In the genomic region with DNA sequence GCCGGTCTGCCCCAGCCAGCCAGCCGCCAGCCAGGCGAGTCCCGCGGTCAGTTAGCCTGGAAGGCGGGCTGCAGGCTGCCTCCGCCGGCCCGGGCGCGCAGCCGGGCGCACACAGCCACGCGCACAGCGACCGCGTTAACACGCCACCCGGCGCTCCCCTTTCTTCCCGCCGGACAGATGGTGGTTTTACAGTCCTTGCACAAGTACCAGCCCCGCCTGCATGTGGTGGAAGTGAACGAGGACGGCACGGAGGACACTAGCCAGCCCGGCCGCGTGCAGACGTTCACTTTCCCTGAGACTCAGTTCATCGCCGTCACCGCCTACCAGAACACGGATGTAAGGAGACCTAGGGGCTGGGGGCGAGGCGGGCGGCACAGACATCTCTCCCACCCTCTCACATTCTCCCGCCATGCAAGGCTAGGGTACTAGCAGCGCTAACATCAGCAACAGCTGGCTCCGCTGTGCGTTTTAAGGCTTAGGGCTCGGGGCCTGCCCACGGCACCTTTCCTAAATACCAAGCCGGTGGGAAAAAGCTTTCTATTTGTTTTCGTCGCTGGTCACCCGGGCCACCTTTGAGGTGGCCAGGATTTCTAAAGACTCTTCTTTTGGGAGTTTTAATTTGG, we compare ENCODE assay signal across 1 cellular context.
TF ChIP-seq lines count a peak whose summit lies in the region.

No MANE protein-coding gene starts in this region.

TF ChIP-seq in WTC11, 78 proteins besides CTCF, POLR2A, EP300 and RAD21 (continued from another document):
- TF ChIP-seq FOXP1 (CRISPR knock-in tag; IDR thresholded peaks at IDR 0.05; ENCODE audit: borderline replicate concordance) (peak; percentile 57; the same call in 1 of the 2 replicates), SP1 (CRISPR knock-in tag; conservative IDR thresholded peaks at IDR 0.05) (peak; percentile 42; the same call in 1 of the 2 replicates), ZBTB21 (CRISPR knock-in tag; IDR thresholded peaks at IDR 0.05; ENCODE audit: borderline replicate concordance) (no peak)
- TF ChIP-seq, protein P1, sequence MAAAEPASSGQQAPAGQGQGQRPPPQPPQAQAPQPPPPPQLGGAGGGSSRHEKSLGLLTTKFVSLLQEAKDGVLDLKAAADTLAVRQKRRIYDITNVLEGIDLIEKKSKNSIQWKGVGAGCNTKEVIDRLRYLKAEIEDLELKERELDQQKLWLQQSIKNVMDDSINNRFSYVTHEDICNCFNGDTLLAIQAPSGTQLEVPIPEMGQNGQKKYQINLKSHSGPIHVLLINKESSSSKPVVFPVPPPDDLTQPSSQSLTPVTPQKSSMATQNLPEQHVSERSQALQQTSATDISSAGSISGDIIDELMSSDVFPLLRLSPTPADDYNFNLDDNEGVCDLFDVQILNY (CRISPR knock-in tag; IDR thresholded peaks at IDR 0.05), result 0 out of 2 replicates have a peak, but pooled peaks have one; percentile 17
- TF ChIP-seq, protein P2, sequence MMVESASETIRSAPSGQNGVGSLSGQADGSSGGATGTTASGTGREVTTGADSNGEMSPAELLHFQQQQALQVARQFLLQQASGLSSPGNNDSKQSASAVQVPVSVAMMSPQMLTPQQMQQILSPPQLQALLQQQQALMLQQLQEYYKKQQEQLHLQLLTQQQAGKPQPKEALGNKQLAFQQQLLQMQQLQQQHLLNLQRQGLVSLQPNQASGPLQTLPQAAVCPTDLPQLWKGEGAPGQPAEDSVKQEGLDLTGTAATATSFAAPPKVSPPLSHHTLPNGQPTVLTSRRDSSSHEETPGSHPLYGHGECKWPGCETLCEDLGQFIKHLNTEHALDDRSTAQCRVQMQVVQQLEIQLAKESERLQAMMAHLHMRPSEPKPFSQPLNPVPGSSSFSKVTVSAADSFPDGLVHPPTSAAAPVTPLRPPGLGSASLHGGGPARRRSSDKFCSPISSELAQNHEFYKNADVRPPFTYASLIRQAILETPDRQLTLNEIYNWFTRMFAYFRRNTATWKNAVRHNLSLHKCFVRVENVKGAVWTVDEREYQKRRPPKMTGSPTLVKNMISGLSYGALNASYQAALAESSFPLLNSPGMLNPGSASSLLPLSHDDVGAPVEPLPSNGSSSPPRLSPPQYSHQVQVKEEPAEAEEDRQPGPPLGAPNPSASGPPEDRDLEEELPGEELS (CRISPR knock-in tag; IDR thresholded peaks at IDR 0.05), result peak; percentile 58; the same call in 1 of the 2 replicates
- TF ChIP-seq, protein P3, sequence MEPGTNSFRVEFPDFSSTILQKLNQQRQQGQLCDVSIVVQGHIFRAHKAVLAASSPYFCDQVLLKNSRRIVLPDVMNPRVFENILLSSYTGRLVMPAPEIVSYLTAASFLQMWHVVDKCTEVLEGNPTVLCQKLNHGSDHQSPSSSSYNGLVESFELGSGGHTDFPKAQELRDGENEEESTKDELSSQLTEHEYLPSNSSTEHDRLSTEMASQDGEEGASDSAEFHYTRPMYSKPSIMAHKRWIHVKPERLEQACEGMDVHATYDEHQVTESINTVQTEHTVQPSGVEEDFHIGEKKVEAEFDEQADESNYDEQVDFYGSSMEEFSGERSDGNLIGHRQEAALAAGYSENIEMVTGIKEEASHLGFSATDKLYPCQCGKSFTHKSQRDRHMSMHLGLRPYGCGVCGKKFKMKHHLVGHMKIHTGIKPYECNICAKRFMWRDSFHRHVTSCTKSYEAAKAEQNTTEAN (CRISPR knock-in tag; IDR thresholded peaks at IDR 0.05), result peak; percentile 72; the same call in 1 of the 2 replicates
